ENCODE assay signal across 9 cellular contexts in genomic region chr6:135423649-135424128, GRCh38.
A peak's percentile ranks its signal among the peaks of the same experiment; 100 is the strongest.
DNase-seq lines count a peak whose midpoint lies in the region; ATAC-seq and TF ChIP-seq lines count a peak whose summit lies in the region.
"Had no signal": no experiment of that assay in that cellular context is flagged by ENCODE, and none has a peak within 500 bp of the region (broad histone marks: within the 10 kb centered on the region; RNA-seq: fewer than 3 reads in every experiment).

No MANE protein-coding gene starts in this region.

- H3K9me3 Mint-ChIP-seq in CD4-positive, CD25-positive, alpha-beta regulatory T cell, result no peaks in the 10 kb centered on the region
- no peaks in the 10 kb centered on the region for H3K9me3 Mint-ChIP-seq in activated CD8-positive, alpha-beta T cell treated with anti-CD3 and anti-CD28 coated beads for 36 hours
- H3K9me3 Mint-ChIP-seq: T-cell had no signal

- no peaks in the 10 kb centered on the region for H3F3A ChIP-seq in smooth muscle cell (ENCODE audit: low read depth)

- H3K36me3 Mint-ChIP-seq in CD4-positive, CD25-positive, alpha-beta regulatory T cell, result peaks cover 4% of the 10 kb centered on the region
- no peaks in the 10 kb centered on the region for H3K36me3 Mint-ChIP-seq in activated CD8-positive, alpha-beta T cell treated with anti-CD3 and anti-CD28 coated beads for 36 hours (ENCODE audit: low read depth)

- peak; percentile 89 for TF ChIP-seq CTCF in activated CD8-positive, alpha-beta T cell treated with anti-CD3 and anti-CD28 coated beads for 36 hours (IDR thresholded peaks at IDR 0.05)
- TF ChIP-seq CTCF in cardiac muscle cell (IDR thresholded peaks at IDR 0.05; ENCODE audit: low read depth, low read length), result peak; percentile 64
- peak; percentile 66 for TF ChIP-seq CTCF in smooth muscle cell (IDR thresholded peaks at IDR 0.05; ENCODE audit: borderline replicate concordance, insufficient read depth, poor library complexity, severe bottlenecking)

- H3K36me3 ChIP-seq in CD4-positive, CD25-positive, alpha-beta regulatory T cell (ENCODE audit: control insufficient read depth, insufficient read depth, low read length), result no peaks in the 10 kb centered on the region
- no peaks in the 10 kb centered on the region for H3K36me3 ChIP-seq in cardiac muscle cell
- H3K36me3 ChIP-seq in smooth muscle cell (ENCODE audit: low read depth), result no peaks in the 10 kb centered on the region

- no peaks in the 10 kb centered on the region for H3K27me3 Mint-ChIP-seq in CD4-positive, CD25-positive, alpha-beta regulatory T cell
- no peaks in the 10 kb centered on the region for H3K27me3 Mint-ChIP-seq in activated CD8-positive, alpha-beta T cell treated with anti-CD3 and anti-CD28 coated beads for 36 hours
- H3K27me3 Mint-ChIP-seq: T-cell had no signal

- H3K4me2 ChIP-seq in smooth muscle cell, result no peak overlapping the region

- CTCF ChIA-PET in activated CD8-positive, alpha-beta T cell treated with anti-CD3 and anti-CD28 coated beads for 36 hours (lab: Charles Lee), result interaction anchor here (0.6 to 3.0 kb wide), 22 partner anchors 11 to 1300 kb away, joined by 3 to 18 read pairs (median 4); no protein-coding TSS in a partner anchor

- no peak overlapping the region for H3K27ac Mint-ChIP-seq in CD4-positive, CD25-positive, alpha-beta regulatory T cell
- no peak overlapping the region for H3K27ac Mint-ChIP-seq in activated CD8-positive, alpha-beta T cell treated with anti-CD3 and anti-CD28 coated beads for 36 hours
- H3K27ac Mint-ChIP-seq: T-cell had no signal

- no peaks in the 10 kb centered on the region for H3K9me3 ChIP-seq in CD4-positive, CD25-positive, alpha-beta regulatory T cell (ENCODE audit: control insufficient read depth in 2 of 2, low read length in 2 of 2)
- H3K9me3 ChIP-seq in cardiac muscle cell (ENCODE audit: low read depth) (no peaks in the 10 kb centered on the region), smooth muscle cell (replicated peaks; ENCODE audit: low read depth) (no peaks in the 10 kb centered on the region)

- intact Hi-C loops in activated CD8-positive, alpha-beta T cell treated with anti-CD3 and anti-CD28 coated beads for 36 hours (cut with micrococcal nuclease), result loop anchor here (10.0 kb wide), 1 partner anchor 189 kb away; no protein-coding TSS in a partner anchor

- POLR2A ChIA-PET in activated CD8-positive, alpha-beta T cell treated with anti-CD3 and anti-CD28 coated beads for 36 hours (lab: Charles Lee), result interaction anchor here (0.7 to 0.9 kb wide), 2 partner anchors 370 to 487 kb away, joined by 3 read pairs; no protein-coding TSS in a partner anchor

- H3K4me3 ChIP-seq in CD4-positive, CD25-positive, alpha-beta regulatory T cell (ENCODE audit: low read depth, low read length), result no peak overlapping the region
- H3K4me3 ChIP-seq in cardiac muscle cell, result no peak overlapping the region
- no peak overlapping the region for H3K4me3 ChIP-seq in smooth muscle cell

- H3K4me1 ChIP-seq in CD4-positive, CD25-positive, alpha-beta regulatory T cell (ENCODE audit: control insufficient read depth, insufficient read depth, low read length, poor library complexity, severe bottlenecking), result no peaks in the 10 kb centered on the region
- H3K4me1 ChIP-seq in cardiac muscle cell (ENCODE audit: low read depth) (no peaks in the 10 kb centered on the region), smooth muscle cell (ENCODE audit: low read depth) (no peaks in the 10 kb centered on the region)

- no peaks in the 10 kb centered on the region for H3K79me2 ChIP-seq in smooth muscle cell (ENCODE audit: low read depth)

- no peaks in the 10 kb centered on the region for H4K20me1 ChIP-seq in smooth muscle cell (ENCODE audit: low read depth)

- no peak overlapping the region for H3K27ac ChIP-seq in CD4-positive, CD25-positive, alpha-beta regulatory T cell (ENCODE audit: insufficient read depth, low read length, poor library complexity, severe bottlenecking)
- H3K27ac ChIP-seq in cardiac muscle cell, result no peak overlapping the region
- no peak overlapping the region for H3K27ac ChIP-seq in smooth muscle cell (ENCODE audit: low read depth)

- no peak overlapping the region for H3K4me3 Mint-ChIP-seq in CD4-positive, CD25-positive, alpha-beta regulatory T cell
- H3K4me3 Mint-ChIP-seq in activated CD8-positive, alpha-beta T cell treated with anti-CD3 and anti-CD28 coated beads for 36 hours, result no peak overlapping the region
- H3K4me3 Mint-ChIP-seq: T-cell had no signal

- H3K9ac ChIP-seq in smooth muscle cell (ENCODE audit: low read depth), result no peak overlapping the region

- 10% methylated on average over 2 of the region's 2 CpGs for WGBS in smooth muscle cell (ENCODE audit: low lambda C conversion rate)

- peaks cover 0 to 9% (median 2%) of the 10 kb centered on the region in 4 donors for H3K4me1 Mint-ChIP-seq in CD4-positive, CD25-positive, alpha-beta regulatory T cell
- H3K4me1 Mint-ChIP-seq in activated CD8-positive, alpha-beta T cell treated with anti-CD3 and anti-CD28 coated beads for 36 hours (ENCODE audit: low read depth), result peaks cover 2% of the 10 kb centered on the region

- H3K27me3 ChIP-seq in CD4-positive, CD25-positive, alpha-beta regulatory T cell (ENCODE audit: control insufficient read depth, insufficient read depth, low read length), result no peaks in the 10 kb centered on the region
- H3K27me3 ChIP-seq in cardiac muscle cell, result no peaks in the 10 kb centered on the region
- no peaks in the 10 kb centered on the region for H3K27me3 ChIP-seq in smooth muscle cell (ENCODE audit: low read depth)

- peak; percentile 65 to 68 for ATAC-seq in CD4-positive, CD25-positive, alpha-beta regulatory T cell (ENCODE audit: low read depth in 2 of 2)
- ATAC-seq in GM18520 (IDR thresholded peaks at IDR 0.05; ENCODE audit: unreplicated experiment), result peak; percentile 74
- ATAC-seq in HG02973 (IDR thresholded peaks at IDR 0.05; ENCODE audit: unreplicated experiment), result peak; percentile 83
- peak; percentile 55 for ATAC-seq in activated CD8-positive, alpha-beta T cell treated with anti-CD3 and anti-CD28 coated beads for 36 hours

- DNase-seq in CD4-positive, CD25-positive, alpha-beta regulatory T cell, result peak in 2 of 3 donors; percentile 33 to 67
- peak; percentile 41 for DNase-seq in NCI-H1694 treated with DMSO at 0.1 percent for 48 hours (lab: John Stamatoyannopoulos, UW)
- no peak for DNase-seq in activated CD8-positive, alpha-beta T cell treated with anti-CD3 and anti-CD28 coated beads for 36 hours
- peak; percentile 64 to 70 for DNase-seq in cardiac muscle cell (ENCODE audit: low read depth in 1 of 2, low spot score in 1 of 2)
- DNase-seq in smooth muscle cell (lab: John Stamatoyannopoulos, UW; ENCODE audit: unreplicated experiment), result no peak
- no peak for DNase-seq in occipital lobe (lab: John Stamatoyannopoulos, UW)
- DNase-seq: T-cell had no signal

- no peak overlapping the region for H2AFZ ChIP-seq in smooth muscle cell (ENCODE audit: low read depth)

Comparison
In these comparisons a context has a peak if more than half of its experiments do, and no peak if none do; other contexts are left out.
1. DNase-seq: peak in CD4-positive, CD25-positive, alpha-beta regulatory T cell (2 of 3), NCI-H1694 treated with DMSO at 0.1 percent for 48 hours (single experiment) and cardiac muscle cell (2 of 2); none in activated CD8-positive, alpha-beta T cell treated with anti-CD3 and anti-CD28 coated beads for 36 hours (single experiment), smooth muscle cell (single experiment) and occipital lobe (single experiment).
2. Peak in every context shown above with its lines, with median percentiles within 50 percentile points of each other: ATAC-seq and CTCF ChIP-seq.